ENCODE assay signal across 20 cellular contexts in genomic region chr12:117832459-117833457, GRCh38.
DNase-seq lines count a peak whose midpoint lies in the region; ATAC-seq and TF ChIP-seq lines count a peak whose summit lies in the region.
"Had no signal": no experiment of that assay in that cellular context is flagged by ENCODE, and none has a peak within 500 bp of the region (broad histone marks: within the 10 kb centered on the region; RNA-seq: fewer than 3 reads in every experiment).

No MANE protein-coding gene starts in this region.

- in situ Hi-C loops in astrocyte of the spinal cord (cut with HindIII; ENCODE audit: low sequenced_read_pairs): no loop called here

- intact Hi-C loops in left colon (cut with DNase I, micrococcal nuclease) (loop anchor here in 1 of 2 donors (10.0 kb wide), 1 partner anchor 608 kb away; no protein-coding TSS in a partner anchor), left cardiac atrium (cut with DNase I) (loop anchor here in 1 of 2 donors (10.0 kb wide), 1 partner anchor 248 kb away; no protein-coding TSS in a partner anchor)

- no peaks in the 10 kb centered on the region for H3K36me3 ChIP-seq in BJ (ENCODE audit: control insufficient read depth, insufficient read depth, low read length)
- H3K36me3 ChIP-seq: adrenal gland, BLaER1, left lung had no signal

- no peaks in the 10 kb centered on the region for H3K27me3 ChIP-seq in BJ (ENCODE audit: control insufficient read depth, insufficient read depth, low read length)
- H3K27me3 ChIP-seq: BLaER1 had no signal

- CTCF ChIA-PET in BJ (lab: Yijun Ruan, JAX): interaction anchor here (0.8 to 12.0 kb wide), 8 partner anchors 10 to 620 kb away, joined by 3 to 342 read pairs (median 3); partner anchors contain the start of gene NOS1

- DNase-seq in BJ (ENCODE audit: low read depth) (peak; percentile 54), HT1080 (ENCODE audit: low read depth) (peak; percentile 35), astrocyte of the spinal cord (ENCODE audit: low read depth, low spot score) (peak; percentile 46), mesenteric fat pad (ENCODE audit: low spot score) (peak; percentile 62), left colon (no peak), left lobe of liver (ENCODE audit: low spot score) (no peak), NCI-H2107 treated with DMSO at 0.1 percent for 48 hours (lab: John Stamatoyannopoulos, UW; ENCODE audit: unreplicated experiment) (no peak), left cardiac atrium (no peak)
- DNase-seq: activated CD8-positive, alpha-beta memory T cell treated with anti-CD3 and anti-CD28 coated beads for 24 hours; adrenal gland; cerebellar nuclear complex; effector memory CD4-positive, alpha-beta T cell; left lung; NCI-H2029; small intestine; stimulated activated CD4-positive, alpha-beta T cell treated with anti-CD3 and anti-CD28 coated beads, Interleukin-4, amount 100 ng/mL, for 4 hours; stimulated activated CD8-positive, alpha-beta memory T cell treated with anti-CD3 and anti-CD28 coated beads, Interleukin-4, amount 100 ng/mL, for 48 hours had no signal

- H3K4me3 ChIP-seq in BJ (ENCODE audit: low read depth, low read length) (no peak overlapping the region), astrocyte of the spinal cord (ENCODE audit: low read depth, low read length) (no peak overlapping the region)
- H3K4me3 ChIP-seq: adrenal gland, BLaER1, left lung had no signal

- TF ChIP-seq CTCF in BJ (IDR thresholded peaks at IDR 0.05; ENCODE audit: insufficient read depth, low read depth, low read length) (no peak), astrocyte of the spinal cord (IDR thresholded peaks at IDR 0.05; ENCODE audit: low read depth, low read length) (no peak)

- POLR2A ChIA-PET in BJ (lab: Charles Lee): interaction anchor here (0.6 to 0.7 kb wide), 2 partner anchors 221 to 629 kb away, joined by 3 to 5 read pairs; no protein-coding TSS in a partner anchor

- ATAC-seq in left colon (no peak), left lobe of liver (no peak), left cardiac atrium (no peak)
- ATAC-seq: activated CD4-positive, CD25-positive, alpha-beta regulatory T cell treated with anti-CD3 and anti-CD28 coated beads, Interleukin-2, amount 50 U/mL, for 24 hours; activated T-helper 17 cell treated with anti-CD3 and anti-CD28 coated beads, Interleukin-2, amount 50 U/mL, for 72 hours; left lung had no signal

Comparison
In these comparisons a context has a peak if more than half of its experiments do, and no peak if none do; other contexts are left out.
1. DNase-seq: peak in BJ (single experiment), HT1080 (single experiment), astrocyte of the spinal cord (single experiment) and mesenteric fat pad (single experiment); none in left colon (0 of 2), left lobe of liver (single experiment), NCI-H2107 treated with DMSO at 0.1 percent for 48 hours (single experiment) and left cardiac atrium (single experiment).